1 cellular context compared by ENCODE assay signal in the genomic region with DNA sequence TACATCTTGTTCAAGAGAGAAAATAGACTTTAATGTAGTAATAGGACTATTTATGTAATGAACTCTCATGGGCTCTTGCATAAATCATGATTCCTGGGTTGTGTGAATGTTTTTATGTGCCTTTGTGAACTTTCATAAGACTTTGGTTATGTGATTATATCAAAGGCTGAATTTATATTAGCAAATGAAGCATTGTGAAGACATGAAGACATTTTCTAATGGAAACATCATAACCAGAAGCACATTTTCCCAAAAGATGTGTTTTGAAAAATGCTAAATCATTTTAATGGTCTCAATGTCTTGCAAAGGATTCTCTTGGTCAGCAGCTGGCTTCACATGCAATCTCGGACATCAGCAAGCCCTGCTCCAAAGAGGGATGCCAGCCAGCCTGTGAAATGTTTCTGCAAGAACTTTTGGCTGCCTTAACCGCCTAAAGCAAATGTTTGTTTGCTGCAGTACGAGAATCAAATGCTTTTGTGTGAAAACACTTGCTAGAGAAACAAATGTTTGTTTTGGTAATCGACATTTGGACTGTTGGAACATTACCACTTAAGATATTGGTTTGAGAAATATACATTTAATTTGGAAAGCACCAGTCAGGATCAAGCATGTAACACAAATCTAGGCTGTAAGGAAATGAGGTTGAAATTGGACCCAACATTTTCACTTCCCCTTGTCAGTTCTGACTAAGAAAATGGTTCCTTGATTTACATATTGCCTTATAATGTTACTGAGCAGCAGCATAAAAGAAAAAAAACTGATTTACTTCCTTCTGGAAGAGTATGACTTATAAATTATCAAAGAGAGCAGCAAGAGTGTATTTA.
TF ChIP-seq lines count a peak whose summit lies in the region.

No MANE protein-coding gene starts in this region.

TF ChIP-seq in GM12878, 131 proteins besides CTCF, POLR2A, EP300 and RAD21 (continued from another document):
- TF ChIP-seq, protein P1, sequence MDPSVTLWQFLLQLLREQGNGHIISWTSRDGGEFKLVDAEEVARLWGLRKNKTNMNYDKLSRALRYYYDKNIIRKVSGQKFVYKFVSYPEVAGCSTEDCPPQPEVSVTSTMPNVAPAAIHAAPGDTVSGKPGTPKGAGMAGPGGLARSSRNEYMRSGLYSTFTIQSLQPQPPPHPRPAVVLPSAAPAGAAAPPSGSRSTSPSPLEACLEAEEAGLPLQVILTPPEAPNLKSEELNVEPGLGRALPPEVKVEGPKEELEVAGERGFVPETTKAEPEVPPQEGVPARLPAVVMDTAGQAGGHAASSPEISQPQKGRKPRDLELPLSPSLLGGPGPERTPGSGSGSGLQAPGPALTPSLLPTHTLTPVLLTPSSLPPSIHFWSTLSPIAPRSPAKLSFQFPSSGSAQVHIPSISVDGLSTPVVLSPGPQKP (IDR thresholded peaks at IDR 0.05; ENCODE audit: low read depth, low read length) = no peak
- no peak for TF ChIP-seq GABPA (IDR thresholded peaks at IDR 0.05; ENCODE audit: low read depth)
- TF ChIP-seq, protein P2, sequence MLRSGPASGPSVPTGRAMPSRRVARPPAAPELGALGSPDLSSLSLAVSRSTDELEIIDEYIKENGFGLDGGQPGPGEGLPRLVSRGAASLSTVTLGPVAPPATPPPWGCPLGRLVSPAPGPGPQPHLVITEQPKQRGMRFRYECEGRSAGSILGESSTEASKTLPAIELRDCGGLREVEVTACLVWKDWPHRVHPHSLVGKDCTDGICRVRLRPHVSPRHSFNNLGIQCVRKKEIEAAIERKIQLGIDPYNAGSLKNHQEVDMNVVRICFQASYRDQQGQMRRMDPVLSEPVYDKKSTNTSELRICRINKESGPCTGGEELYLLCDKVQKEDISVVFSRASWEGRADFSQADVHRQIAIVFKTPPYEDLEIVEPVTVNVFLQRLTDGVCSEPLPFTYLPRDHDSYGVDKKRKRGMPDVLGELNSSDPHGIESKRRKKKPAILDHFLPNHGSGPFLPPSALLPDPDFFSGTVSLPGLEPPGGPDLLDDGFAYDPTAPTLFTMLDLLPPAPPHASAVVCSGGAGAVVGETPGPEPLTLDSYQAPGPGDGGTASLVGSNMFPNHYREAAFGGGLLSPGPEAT (IDR thresholded peaks at IDR 0.05; ENCODE audit: low read depth) = peak; percentile 79
- no peak for TF ChIP-seq NR2C2 (IDR thresholded peaks at IDR 0.05; ENCODE audit: borderline replicate concordance, control insufficient read depth, insufficient read length, low read depth)
- TF ChIP-seq SPI1 (IDR thresholded peaks at IDR 0.05; ENCODE audit: borderline replicate concordance, insufficient read depth, low read depth, low read length) = peak; percentile 93
- peak in 1 of 2 experiments; percentile 48; a peak in 1 of 4 replicates for TF ChIP-seq ETV6 (conservative IDR thresholded peaks at IDR 0.05 in 1 of 2, IDR thresholded peaks at IDR 0.05 in 1 of 2; ENCODE audit: borderline replicate concordance in 1 of 2, low read depth in 1 of 2)
- TF ChIP-seq NFXL1 (IDR thresholded peaks at IDR 0.05; ENCODE audit: borderline replicate concordance) = no peak
- TF ChIP-seq, protein P3, sequence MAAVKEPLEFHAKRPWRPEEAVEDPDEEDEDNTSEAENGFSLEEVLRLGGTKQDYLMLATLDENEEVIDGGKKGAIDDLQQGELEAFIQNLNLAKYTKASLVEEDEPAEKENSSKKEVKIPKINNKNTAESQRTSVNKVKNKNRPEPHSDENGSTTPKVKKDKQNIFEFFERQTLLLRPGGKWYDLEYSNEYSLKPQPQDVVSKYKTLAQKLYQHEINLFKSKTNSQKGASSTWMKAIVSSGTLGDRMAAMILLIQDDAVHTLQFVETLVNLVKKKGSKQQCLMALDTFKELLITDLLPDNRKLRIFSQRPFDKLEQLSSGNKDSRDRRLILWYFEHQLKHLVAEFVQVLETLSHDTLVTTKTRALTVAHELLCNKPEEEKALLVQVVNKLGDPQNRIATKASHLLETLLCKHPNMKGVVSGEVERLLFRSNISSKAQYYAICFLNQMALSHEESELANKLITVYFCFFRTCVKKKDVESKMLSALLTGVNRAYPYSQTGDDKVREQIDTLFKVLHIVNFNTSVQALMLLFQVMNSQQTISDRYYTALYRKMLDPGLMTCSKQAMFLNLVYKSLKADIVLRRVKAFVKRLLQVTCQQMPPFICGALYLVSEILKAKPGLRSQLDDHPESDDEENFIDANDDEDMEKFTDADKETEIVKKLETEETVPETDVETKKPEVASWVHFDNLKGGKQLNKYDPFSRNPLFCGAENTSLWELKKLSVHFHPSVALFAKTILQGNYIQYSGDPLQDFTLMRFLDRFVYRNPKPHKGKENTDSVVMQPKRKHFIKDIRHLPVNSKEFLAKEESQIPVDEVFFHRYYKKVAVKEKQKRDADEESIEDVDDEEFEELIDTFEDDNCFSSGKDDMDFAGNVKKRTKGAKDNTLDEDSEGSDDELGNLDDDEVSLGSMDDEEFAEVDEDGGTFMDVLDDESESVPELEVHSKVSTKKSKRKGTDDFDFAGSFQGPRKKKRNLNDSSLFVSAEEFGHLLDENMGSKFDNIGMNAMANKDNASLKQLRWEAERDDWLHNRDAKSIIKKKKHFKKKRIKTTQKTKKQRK (IDR thresholded peaks at IDR 0.05; ENCODE audit: low read depth, low read length) = no peak
- TF ChIP-seq MAX (IDR thresholded peaks at IDR 0.05; ENCODE audit: low read depth, low read length) = no peak
- TF ChIP-seq EED (IDR thresholded peaks at IDR 0.05; ENCODE audit: low read depth) = no peak
- no peak for TF ChIP-seq POLR2AphosphoS2 (IDR thresholded peaks at IDR 0.05; ENCODE audit: low read depth, low read length)
- TF ChIP-seq MEF2A (IDR thresholded peaks at IDR 0.05; ENCODE audit: insufficient read depth, low read depth, low read length) = no peak
- no peak for TF ChIP-seq ZBED1 (IDR thresholded peaks at IDR 0.05; ENCODE audit: borderline replicate concordance)
- no peak for TF ChIP-seq RFX5 (IDR thresholded peaks at IDR 0.05; ENCODE audit: low read depth, low read length)
- no peak for TF ChIP-seq POLR2AphosphoS5 (IDR thresholded peaks at IDR 0.05; ENCODE audit: low read length)
